In genomic region chr16:14325921-14326401, GRCh38 we compare ENCODE assay signal across 14 cellular contexts.
DNase-seq lines count a peak whose midpoint lies in the region; ATAC-seq and TF ChIP-seq lines count a peak whose summit lies in the region.
"Had no signal": no experiment of that assay in that cellular context is flagged by ENCODE, and none has a peak within 500 bp of the region (broad histone marks: within the 10 kb centered on the region; RNA-seq: fewer than 3 reads in every experiment).

No MANE protein-coding gene starts in this region.

- H3K9me3 ChIP-seq in AG04450 (ENCODE audit: control insufficient read depth, insufficient read depth, low read length): 0 out of 2 replicates have a peak, but pooled peaks cover 4% of the 10 kb centered on the region
- no peaks in the 10 kb centered on the region for H3K9me3 ChIP-seq in SK-N-SH
- H3K9me3 ChIP-seq in right cardiac atrium (ENCODE audit: control insufficient read depth, low read length): no peaks in the 10 kb centered on the region
- H3K9me3 ChIP-seq: transverse colon had no signal

- TF ChIP-seq RAD21 in SK-N-SH (IDR thresholded peaks at IDR 0.05; ENCODE audit: low read length): no peak

- H3K79me2 ChIP-seq in SK-N-SH (ENCODE audit: insufficient read depth): peaks cover 10% of the 10 kb centered on the region; the same call in 1 of the 2 replicates

- peak overlapping the region; percentile 11 for H3K27ac ChIP-seq in AG04450 (ENCODE audit: low read depth, low read length)
- H3K27ac ChIP-seq in SK-N-SH (ENCODE audit: low read depth in 2 of 2, low read length in 1 of 2): no peak overlapping the region
- H3K27ac ChIP-seq in right cardiac atrium (ENCODE audit: low read length): peak overlapping the region; percentile 31
- H3K27ac ChIP-seq: transverse colon had no signal

- no peak for DNase-seq in AG04450 (ENCODE audit: low read depth, low spot score)
- peak; percentile 64 for DNase-seq in NCI-H128 (lab: John Stamatoyannopoulos, UW; ENCODE audit: unreplicated experiment)
- DNase-seq in SK-N-SH: peak; percentile 63
- DNase-seq in right cardiac atrium: no peak
- DNase-seq in stimulated activated CD4-positive, alpha-beta T cell treated with anti-CD3 and anti-CD28 coated beads, Interleukin-2, amount 100 ng/mL, for 24 hours: no peak
- no peak for DNase-seq in NCI-H2029 (lab: John Stamatoyannopoulos, UW)
- DNase-seq in DMS53 (lab: John Stamatoyannopoulos, UW): no peak
- DNase-seq: activated CD4-positive, CD25-positive, alpha-beta regulatory T cell; activated T-cell treated with anti-CD3 and anti-CD28 coated beads, Interleukin-2, amount 50 U/mL, for 72 hours; GF-D8; NCI-H1930; transverse colon had no signal

- POLR2A ChIA-PET in AG04450 (lab: Yijun Ruan, JAX) (no interaction called here), SK-N-SH (lab: Yijun Ruan, JAX) (no interaction called here)

- no peak overlapping the region for H3K4me2 ChIP-seq in SK-N-SH

- no peak overlapping the region for H3K4me3 ChIP-seq in AG04450 (ENCODE audit: low read depth, low read length)
- no peak overlapping the region for H3K4me3 ChIP-seq in SK-N-SH (ENCODE audit: low read depth in 2 of 2, low read length in 1 of 2)
- no peak overlapping the region for H3K4me3 ChIP-seq in right cardiac atrium (ENCODE audit: low read length)
- H3K4me3 ChIP-seq: skin epidermis, transverse colon had no signal

- H3K4me1 ChIP-seq in SK-N-SH (ENCODE audit: control insufficient read depth in 1 of 2, insufficient read depth in 2 of 2, low read depth in 1 of 2, low read length in 1 of 2): peaks cover 0 to 4% of the 10 kb centered on the region in 2 experiments; a peak in 2 of 4 replicates
- H3K4me1 ChIP-seq in right cardiac atrium (ENCODE audit: control insufficient read depth, insufficient read depth, low read length): peaks cover 6% of the 10 kb centered on the region

- WGBS in SK-N-SH (ENCODE audit: low lambda C conversion rate): 71% methylated on average over 7 of the region's 7 CpGs
- WGBS in right cardiac atrium: 32% methylated on average over 7 of the region's 7 CpGs

- H3K36me3 ChIP-seq in SK-N-SH (replicated peaks in 1 of 2; ENCODE audit: control insufficient read depth in 1 of 2, insufficient read depth in 2 of 2, low read length in 1 of 2): peaks cover 0 to 21% of the 10 kb centered on the region in 2 experiments
- H3K36me3 ChIP-seq: transverse colon had no signal

- ATAC-seq in right cardiac atrium (peak; percentile 54 to 79), HG02870 (IDR thresholded peaks at IDR 0.05; ENCODE audit: unreplicated experiment) (no peak)
- ATAC-seq: activated T-cell treated with anti-CD3 and anti-CD28 coated beads, Interleukin-2, amount 50 U/mL, for 72 hours had no signal

- H3K27me3 ChIP-seq in AG04450 (ENCODE audit: control insufficient read depth, insufficient read depth, low read length): no peaks in the 10 kb centered on the region
- H3K27me3 ChIP-seq in SK-N-SH (ENCODE audit: insufficient read depth): no peaks in the 10 kb centered on the region
- H3K27me3 ChIP-seq in right cardiac atrium (ENCODE audit: control insufficient read depth, insufficient read depth): no peaks in the 10 kb centered on the region
- H3K27me3 ChIP-seq: transverse colon had no signal

- no peak for TF ChIP-seq EP300 in SK-N-SH (IDR thresholded peaks at IDR 0.05; ENCODE audit: borderline replicate concordance in 1 of 2, low read depth in 1 of 2, low read length in 1 of 2)

- no peak overlapping the region for H2AFZ ChIP-seq in SK-N-SH (ENCODE audit: low read depth)

- TF ChIP-seq CTCF in AG04450 (IDR thresholded peaks at IDR 0.05; ENCODE audit: low read depth, low read length) (no peak), SK-N-SH (IDR thresholded peaks at IDR 0.05) (no peak)

- no peaks in the 10 kb centered on the region for H3K9me2 ChIP-seq in SK-N-SH

- CTCF ChIA-PET in AG04450 (lab: Charles Lee) (interaction anchor here (1.0 to 1.4 kb wide), 3 partner anchors 37 to 406 kb away, joined by 3 to 4 read pairs (median 3); partner anchors contain the start of gene ERCC4), SK-N-SH (lab: Yijun Ruan, JAX) (interaction anchor here (0.7 kb wide), 1 partner anchor 15 kb away, joined by 3 read pairs; no protein-coding TSS in a partner anchor)

- intact Hi-C loops in right cardiac atrium (cut with DNase I): no loop called here

- peaks cover 27% of the 10 kb centered on the region for H4K20me1 ChIP-seq in SK-N-SH (ENCODE audit: insufficient read depth)

- H3F3A ChIP-seq in SK-N-SH (replicated peaks; ENCODE audit: insufficient read depth): peaks cover 5% of the 10 kb centered on the region

- no peak overlapping the region for H3K9ac ChIP-seq in SK-N-SH

TF ChIP-seq in SK-N-SH, 30 proteins besides CTCF, POLR2A, EP300 and RAD21:
- TF ChIP-seq, protein P1, sequence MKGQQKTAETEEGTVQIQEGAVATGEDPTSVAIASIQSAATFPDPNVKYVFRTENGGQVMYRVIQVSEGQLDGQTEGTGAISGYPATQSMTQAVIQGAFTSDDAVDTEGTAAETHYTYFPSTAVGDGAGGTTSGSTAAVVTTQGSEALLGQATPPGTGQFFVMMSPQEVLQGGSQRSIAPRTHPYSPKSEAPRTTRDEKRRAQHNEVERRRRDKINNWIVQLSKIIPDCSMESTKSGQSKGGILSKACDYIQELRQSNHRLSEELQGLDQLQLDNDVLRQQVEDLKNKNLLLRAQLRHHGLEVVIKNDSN (IDR thresholded peaks at IDR 0.05; ENCODE audit: borderline replicate concordance, low read depth): no peak
- TF ChIP-seq TCF12 (IDR thresholded peaks at IDR 0.05) (peak; percentile 40; the same call in 1 of the 2 replicates), NFIC (IDR thresholded peaks at IDR 0.05; ENCODE audit: borderline replicate concordance) (peak; percentile 23; the same call in 1 of the 2 replicates), RCOR1 (IDR thresholded peaks at IDR 0.05; ENCODE audit: low read length) (peak; percentile 49; the same call in 1 of the 2 replicates)

Comparison
In these comparisons a context has a peak if more than half of its experiments do, and no peak if none do; other contexts are left out.
1. DNase-seq: peak in NCI-H128 (single experiment) and SK-N-SH (single experiment); none in AG04450 (single experiment), right cardiac atrium (0 of 3), stimulated activated CD4-positive, alpha-beta T cell treated with anti-CD3 and anti-CD28 coated beads, Interleukin-2, amount 100 ng/mL, for 24 hours (0 of 2), NCI-H2029 (single experiment) and DMS53 (single experiment).
2. H3K27ac ChIP-seq: peak in AG04450 (single experiment) and right cardiac atrium (single experiment); none in SK-N-SH (0 of 2).